In the genomic region with DNA sequence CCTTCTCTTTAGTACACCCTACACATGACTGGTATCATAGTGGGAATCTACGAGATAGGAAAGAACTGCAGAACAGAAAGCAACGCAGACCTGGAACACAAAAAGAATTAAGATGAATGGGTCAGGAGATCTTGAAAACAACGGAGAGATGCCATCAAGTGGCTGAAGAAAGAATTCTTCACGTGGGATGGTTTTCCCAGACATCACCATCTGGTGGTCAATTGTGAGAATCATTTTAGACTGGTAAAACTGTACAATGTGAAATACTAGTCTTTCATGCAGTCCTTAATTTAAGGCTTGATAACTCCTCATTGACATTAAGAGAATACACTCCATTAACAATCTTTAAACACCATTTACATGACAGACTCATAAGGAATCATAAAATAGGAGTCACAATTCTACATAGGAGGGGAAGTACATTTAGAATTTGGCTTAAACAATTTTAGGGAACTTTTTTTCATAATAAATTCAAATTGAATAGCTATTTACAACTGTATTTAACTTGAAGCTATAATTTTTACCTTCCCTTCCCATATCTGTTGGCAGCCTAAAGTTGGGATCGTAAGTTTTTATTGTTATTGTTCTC, we compare ENCODE assay signal across 8 cellular contexts.
A peak's percentile ranks its signal among the peaks of the same experiment; 100 is the strongest.
DNase-seq lines count a peak whose midpoint lies in the region; ATAC-seq and TF ChIP-seq lines count a peak whose summit lies in the region.

No MANE protein-coding gene starts in this region.

- peak; percentile 39 for DNase-seq in BE2C
- DNase-seq in NCI-H82 treated with DMSO at 0.1 percent for 48 hours (lab: John Stamatoyannopoulos, UW; ENCODE audit: unreplicated experiment), result peak; percentile 56
- peak; percentile 91 for DNase-seq in cerebellar cortex (ENCODE audit: low spot score)
- DNase-seq in left lung, result no peak
- DNase-seq in aorta, result no peak
- DNase-seq in activated naive CD4-positive, alpha-beta T cell (lab: John Stamatoyannopoulos, UW), result no peak

- ATAC-seq in GM18873 (IDR thresholded peaks at IDR 0.05; ENCODE audit: low FRiP score, unreplicated experiment) (peak; percentile 82), HG03135 (IDR thresholded peaks at IDR 0.05; ENCODE audit: unreplicated experiment) (peak; percentile 77), left lung (peak; percentile 89), aorta (ENCODE audit: low FRiP score) (peak; percentile 83)

- peak; percentile 95 for TF ChIP-seq CTCF in BE2C (IDR thresholded peaks at IDR 0.05; ENCODE audit: low read depth, low read length)
- peak; percentile 25 to 52 for TF ChIP-seq CTCF in left lung (IDR thresholded peaks at IDR 0.05)

- H3K4me3 ChIP-seq in BE2C (ENCODE audit: low read depth, low read length), result no peak overlapping the region
- H3K4me3 ChIP-seq in left lung, result no peak overlapping the region
- H3K4me3 ChIP-seq in aorta (ENCODE audit: low read length in 2 of 2), result no peak overlapping the region

- no peaks in the 10 kb centered on the region for H3K27me3 ChIP-seq in BE2C
- H3K27me3 ChIP-seq in left lung, result no peaks in the 10 kb centered on the region
- no peaks in the 10 kb centered on the region for H3K27me3 ChIP-seq in aorta (ENCODE audit: control insufficient read depth in 1 of 2, insufficient read depth in 2 of 2, low read length in 1 of 2)

- H3K4me1 ChIP-seq in BE2C (peaks cover 6% of the 10 kb centered on the region), left lung (no peaks in the 10 kb centered on the region), aorta (ENCODE audit: control insufficient read depth in 1 of 2, insufficient read depth in 2 of 2, low read length in 2 of 2) (no peaks in the 10 kb centered on the region)

- intact Hi-C loops in left lung (cut with DNase I) (loop anchor here in 1 of 2 donors (5.0 kb wide), 1 partner anchor 613 kb away; no protein-coding TSS in a partner anchor), aorta (cut with DNase I) (loop anchor here (2.0 to 5.0 kb wide), 2 partner anchors 323 to 609 kb away; no protein-coding TSS in a partner anchor)

- H3K36me3 ChIP-seq in BE2C (no peaks in the 10 kb centered on the region), left lung (no peaks in the 10 kb centered on the region), aorta (ENCODE audit: control insufficient read depth in 1 of 2, insufficient read depth in 2 of 2, low read length in 1 of 2) (no peaks in the 10 kb centered on the region)

- H3K27ac ChIP-seq in left lung, result no peak overlapping the region
- H3K27ac ChIP-seq in aorta (ENCODE audit: low read depth in 1 of 2, low read length in 2 of 2), result no peak overlapping the region

- no peaks in the 10 kb centered on the region for H3K9me3 ChIP-seq in BE2C
- H3K9me3 ChIP-seq in left lung, result no peaks in the 10 kb centered on the region
- no peaks in the 10 kb centered on the region for H3K9me3 ChIP-seq in aorta (ENCODE audit: control insufficient read depth, low read length)

- WGBS in aorta, 2 donors, result 7 to 9% methylated on average over 5 of the region's 5 CpGs

Comparison
In these comparisons a context has a peak if more than half of its experiments do, and no peak if none do; other contexts are left out.
1. DNase-seq: peak in BE2C (single experiment), NCI-H82 treated with DMSO at 0.1 percent for 48 hours (single experiment) and cerebellar cortex (single experiment); none in left lung (0 of 2), aorta (0 of 2) and activated naive CD4-positive, alpha-beta T cell (0 of 4).
2. Peak in every context shown above with its lines, with median percentiles within 50 percentile points of each other: ATAC-seq.